Comparison of ENCODE assay signal across 19 cellular contexts in genomic region chr3:172370434-172370833, GRCh38.
"Had no signal": no experiment of that assay in that cellular context is flagged by ENCODE, and none has a peak within 500 bp of the region (broad histone marks: within the 10 kb centered on the region; RNA-seq: fewer than 3 reads in every experiment).

No MANE protein-coding gene starts in this region.

- H3K9me3 ChIP-seq: breast epithelium, esophagus muscularis mucosa, stomach, upper lobe of right lung had no signal

- H3K9ac ChIP-seq: neural progenitor cell had no signal

- H3K4me3 ChIP-seq: breast epithelium, esophagus muscularis mucosa, neural progenitor cell, stomach, upper lobe of right lung had no signal

- H2AFZ ChIP-seq: neural progenitor cell had no signal

- H3K27ac ChIP-seq: breast epithelium, esophagus muscularis mucosa, neural progenitor cell, stomach, upper lobe of right lung had no signal

- H3K36me3 ChIP-seq: breast epithelium, neural progenitor cell had no signal

- H3K4me1 ChIP-seq: breast epithelium, neural progenitor cell, stomach, upper lobe of right lung had no signal

- DNase-seq: activated CD4-positive, alpha-beta T cell treated with anti-CD3 and anti-CD28 coated beads, Interleukin-2, amount 10 ng/mL, durations not matched to agents 7 days and 5 days; activated CD8-positive, alpha-beta memory T cell treated with anti-CD3 and anti-CD28 coated beads for 24 hours; activated CD8-positive, alpha-beta memory T cell treated with anti-CD3 and anti-CD28 coated beads, Interleukin-2, amount 50 U/mL, for 48 hours; activated effector memory CD4-positive, alpha-beta T cell treated with anti-CD3 and anti-CD28 coated beads, Interleukin-2, amount 50 U/mL, for 16 hours; activated naive CD4-positive, alpha-beta T cell treated with anti-CD3 and anti-CD28 coated beads, Interleukin-2, amount 50 U/mL, for 16 hours; activated T-cell treated with anti-CD3 and anti-CD28 coated beads, Interleukin-2, amount 50 U/mL, for 48 hours; aorta; effector CD4-positive, alpha-beta T cell; naive B cell; stimulated activated CD4-positive, alpha-beta T cell treated with anti-CD3 and anti-CD28 coated beads, Interleukin-4, amount 100 ng/mL, for 24 hours; stomach; upper lobe of right lung had no signal

- H3K4me2 ChIP-seq: neural progenitor cell had no signal

- FAIRE-seq: endothelial cell of umbilical vein had no signal

- H3K27me3 ChIP-seq: breast epithelium, esophagus muscularis mucosa, neural progenitor cell, stomach, upper lobe of right lung had no signal

- ATAC-seq: activated CD4-positive, CD25-positive, alpha-beta regulatory T cell treated with anti-CD3 and anti-CD28 coated beads, Interleukin-2, amount 50 U/mL, for 24 hours; sciatic nerve; stimulated activated effector memory CD8-positive, alpha-beta T cell treated with anti-CD3 and anti-CD28 coated beads, Interleukin-12 subunit alpha, Interleukin-12 subunit beta, amount 100 ng/mL, for 72 hours; upper lobe of right lung had no signal
